ENCODE assay signal across 8 cellular contexts in the genomic region with DNA sequence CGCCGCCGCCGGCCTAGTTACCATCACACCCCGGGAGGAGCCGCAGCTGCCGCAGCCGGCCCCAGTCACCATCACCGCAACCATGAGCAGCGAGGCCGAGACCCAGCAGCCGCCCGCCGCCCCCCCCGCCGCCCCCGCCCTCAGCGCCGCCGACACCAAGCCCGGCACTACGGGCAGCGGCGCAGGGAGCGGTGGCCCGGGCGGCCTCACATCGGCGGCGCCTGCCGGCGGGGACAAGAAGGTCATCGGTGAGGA. TPM values are rescaled to one million over a fixed set of nuclear protein-coding genes. Genes with fewer than 3 reads are reported as not detected.
DNase-seq lines count a peak whose midpoint lies in the region; ATAC-seq and TF ChIP-seq lines count a peak whose summit lies in the region.
"Not testable (repeated sequence)": the region's sequence is repeated elsewhere in the genome, so short reads cannot be mapped to it uniquely, and the experiment has no call there.

No MANE protein-coding gene starts in this region.

- peak overlapping the region; percentile 98 for H3K9ac ChIP-seq in adipocyte (ENCODE audit: low read length)
- peak overlapping the region in 2 of 3 donors; percentile 80 to 92 for H3K9ac ChIP-seq in skeletal muscle tissue (ENCODE audit: low read depth in 1 of 3, low read length in 3 of 3)

- H3K36me3 ChIP-seq in BE2C (peaks cover 28% of the 10 kb centered on the region), adipocyte (ENCODE audit: control insufficient read depth, insufficient read depth, low read length, severe bottlenecking) (peaks cover 20% of the 10 kb centered on the region)
- H3K36me3 ChIP-seq in skeletal muscle tissue (ENCODE audit: control insufficient read depth in 3 of 3, insufficient read depth in 3 of 3, low read length in 3 of 3) = not testable (repeated sequence)

- not testable (repeated sequence) for H3K4me1 ChIP-seq in BE2C
- H3K4me1 ChIP-seq in adipocyte (ENCODE audit: control insufficient read depth, insufficient read depth, low read length) = peaks cover 63% of the 10 kb centered on the region
- peaks cover 39 to 51% (median 40%) of the 10 kb centered on the region in 3 donors for H3K4me1 ChIP-seq in skeletal muscle tissue (ENCODE audit: control insufficient read depth in 3 of 3, insufficient read depth in 3 of 3, low read length in 3 of 3)

- H3K4me1 Mint-ChIP-seq in memory B cell = peaks cover 43% of the 10 kb centered on the region

- H3K9me3 Mint-ChIP-seq in memory B cell = not testable (repeated sequence)

- not testable (repeated sequence) for H3K27me3 ChIP-seq in BE2C; adipocyte (replicated peaks; ENCODE audit: control insufficient read depth, insufficient read depth, low read length); skeletal muscle tissue (ENCODE audit: control insufficient read depth in 3 of 3, insufficient read depth in 3 of 3, low read length in 3 of 3)

- not testable (repeated sequence) for H3K27me3 Mint-ChIP-seq in memory B cell

- CTCF ChIA-PET in RWPE1 (lab: Yijun Ruan, JAX) = interaction anchor here (1.2 kb wide), 1 partner anchor 84 kb away, joined by 8 read pairs; no protein-coding TSS in a partner anchor

- POLR2A ChIA-PET in RWPE1 (lab: Yijun Ruan, JAX; ENCODE audit: low non-redundant PET) = interaction anchor here (0.6 to 1.0 kb wide), 2 partner anchors 13 to 85 kb away, joined by 3 read pairs; a partner anchor contains a TSS

- peak overlapping the region; percentile 95 for H3K27ac ChIP-seq in RWPE1
- H3K27ac ChIP-seq in skeletal muscle tissue (ENCODE audit: low read depth, low read length) = peak overlapping the region; percentile 96

- peaks cover 11% of the 10 kb centered on the region for H3K36me3 Mint-ChIP-seq in memory B cell

- H3K4me3 ChIP-seq in BE2C (ENCODE audit: low read depth, low read length) (peak overlapping the region; percentile 28; the same call in 1 of the 2 replicates), adipocyte (ENCODE audit: low read length) (peak overlapping the region; percentile 95), fibroblast of mammary gland (ENCODE audit: control insufficient read depth, low read depth, low read length) (peak overlapping the region; percentile 88), skeletal muscle tissue (ENCODE audit: low read length in 3 of 3) (peak overlapping the region; percentile 26 to 69 (median 49))

- not testable (repeated sequence) for DNase-seq in BE2C; RWPE1 (ENCODE audit: low spot score); adipocyte (ENCODE audit: low read depth); fibroblast of mammary gland (ENCODE audit: low read depth); memory B cell (ENCODE audit: low spot score in 2 of 2)

- peak overlapping the region; percentile 96 for H3K27ac Mint-ChIP-seq in memory B cell

- not testable (repeated sequence) for TF ChIP-seq CTCF in BE2C (IDR thresholded peaks at IDR 0.05; ENCODE audit: low read depth, low read length); RWPE1 (conservative IDR thresholded peaks at IDR 0.05; ENCODE audit: low read depth); fibroblast of mammary gland (conservative IDR thresholded peaks at IDR 0.05; ENCODE audit: control insufficient read depth, insufficient read depth, low read depth, low read length)

- peak overlapping the region; percentile 93 for H3K4me3 Mint-ChIP-seq in memory B cell

- H3K9me3 ChIP-seq in BE2C; adipocyte (ENCODE audit: control insufficient read depth, low read length); skeletal muscle tissue (ENCODE audit: control insufficient read depth in 3 of 3, low read length in 3 of 3): not testable (repeated sequence)

- ATAC-seq in GM19467 (IDR thresholded peaks at IDR 0.05; ENCODE audit: unreplicated experiment) (peak; percentile 12), HG02981 (IDR thresholded peaks at IDR 0.05; ENCODE audit: unreplicated experiment) (peak; percentile 13), memory B cell (ENCODE audit: low read depth) (peak; percentile 9)

RNA-seq across cellular contexts. Expression of a gene that starts 0.2 kb away (rescaled TPM):
- polyA plus RNA-seq in BE2C (2012; ENCODE audit: insufficient read depth, insufficient read length, low read depth) = 719 TPM
- 403 TPM for total RNA-seq in skeletal muscle tissue

RNA-seq across cellular contexts. Expression of a gene that starts 24.2 kb away (rescaled TPM):
- 42.6 TPM for polyA plus RNA-seq in BE2C (2012; ENCODE audit: insufficient read depth, insufficient read length, low read depth)
- 23.5 TPM for total RNA-seq in skeletal muscle tissue

RNA-seq across cellular contexts. Expression of a gene that starts 57.6 kb away (rescaled TPM):
- not detected for polyA plus RNA-seq in BE2C (2012; ENCODE audit: insufficient read depth, insufficient read length, low read depth)
- total RNA-seq in skeletal muscle tissue = 1.6 TPM

Comparison
In these comparisons a context has a peak if more than half of its experiments do, and no peak if none do; other contexts are left out.
1. H3K4me3 ChIP-seq: peak in every context shown above with its lines; median percentile 95 in adipocyte; 88 in fibroblast of mammary gland; 49 in skeletal muscle tissue; 28 in BE2C.